ENCODE assay signal across 1 cellular context in the genomic region with DNA sequence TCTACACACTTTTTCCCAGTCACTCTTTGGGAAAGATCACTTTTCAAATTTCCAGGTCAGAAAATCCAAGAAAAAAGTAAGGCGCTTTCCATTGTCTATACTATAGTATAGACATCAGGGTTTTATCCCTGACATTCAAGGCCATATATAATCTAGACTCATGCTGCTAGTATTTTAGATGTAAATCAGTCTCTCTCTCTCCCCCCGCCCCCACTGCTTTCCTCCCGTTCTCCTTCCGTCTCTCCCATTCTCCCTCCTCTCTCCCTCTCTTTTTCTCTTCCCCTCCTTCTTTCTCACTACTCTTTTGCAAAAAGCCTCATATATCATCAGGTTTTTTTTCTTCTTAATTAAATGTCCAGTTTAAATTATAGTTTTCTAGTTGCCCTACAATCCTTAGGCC.
TF ChIP-seq lines count a peak whose summit lies in the region.

No MANE protein-coding gene starts in this region.

TF ChIP-seq in WTC11, 78 proteins besides CTCF, POLR2A, EP300 and RAD21 (continued from another document):
- TF ChIP-seq, protein P1, sequence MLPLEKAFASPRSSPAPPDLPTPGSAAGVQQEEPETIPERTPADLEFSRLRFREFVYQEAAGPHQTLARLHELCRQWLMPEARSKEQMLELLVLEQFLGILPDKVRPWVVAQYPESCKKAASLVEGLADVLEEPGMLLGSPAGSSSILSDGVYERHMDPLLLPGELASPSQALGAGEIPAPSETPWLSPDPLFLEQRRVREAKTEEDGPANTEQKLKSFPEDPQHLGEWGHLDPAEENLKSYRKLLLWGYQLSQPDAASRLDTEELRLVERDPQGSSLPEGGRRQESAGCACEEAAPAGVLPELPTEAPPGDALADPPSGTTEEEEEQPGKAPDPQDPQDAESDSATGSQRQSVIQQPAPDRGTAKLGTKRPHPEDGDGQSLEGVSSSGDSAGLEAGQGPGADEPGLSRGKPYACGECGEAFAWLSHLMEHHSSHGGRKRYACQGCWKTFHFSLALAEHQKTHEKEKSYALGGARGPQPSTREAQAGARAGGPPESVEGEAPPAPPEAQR (CRISPR knock-in tag; IDR thresholded peaks at IDR 0.05): no peak
- no peak for TF ChIP-seq ZNF671 (CRISPR knock-in tag; IDR thresholded peaks at IDR 0.05)
- TF ChIP-seq, protein P2, sequence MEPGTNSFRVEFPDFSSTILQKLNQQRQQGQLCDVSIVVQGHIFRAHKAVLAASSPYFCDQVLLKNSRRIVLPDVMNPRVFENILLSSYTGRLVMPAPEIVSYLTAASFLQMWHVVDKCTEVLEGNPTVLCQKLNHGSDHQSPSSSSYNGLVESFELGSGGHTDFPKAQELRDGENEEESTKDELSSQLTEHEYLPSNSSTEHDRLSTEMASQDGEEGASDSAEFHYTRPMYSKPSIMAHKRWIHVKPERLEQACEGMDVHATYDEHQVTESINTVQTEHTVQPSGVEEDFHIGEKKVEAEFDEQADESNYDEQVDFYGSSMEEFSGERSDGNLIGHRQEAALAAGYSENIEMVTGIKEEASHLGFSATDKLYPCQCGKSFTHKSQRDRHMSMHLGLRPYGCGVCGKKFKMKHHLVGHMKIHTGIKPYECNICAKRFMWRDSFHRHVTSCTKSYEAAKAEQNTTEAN (CRISPR knock-in tag; IDR thresholded peaks at IDR 0.05): no peak
